Comparison of ENCODE assay signal across 18 cellular contexts in the genomic region with DNA sequence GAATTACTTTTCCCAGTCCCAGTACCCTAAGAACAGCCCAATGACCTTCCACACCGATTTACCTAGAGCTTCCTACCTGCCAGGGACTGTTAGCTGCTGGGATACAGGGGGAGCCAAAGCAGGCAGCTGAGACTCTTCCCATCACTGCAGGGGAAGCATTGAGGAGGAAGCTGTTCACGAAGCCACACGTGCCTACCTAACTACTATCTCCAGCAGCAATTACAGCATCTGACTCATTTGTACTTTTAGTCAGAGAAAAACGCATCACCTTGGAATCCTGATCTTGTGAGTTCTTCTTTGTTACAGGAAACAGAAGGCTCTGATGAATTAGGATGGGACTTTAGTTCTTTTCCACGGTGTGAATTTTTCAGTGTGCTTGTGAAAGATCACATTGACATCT.
A peak's percentile ranks its signal among the peaks of the same experiment; 100 is the strongest.
DNase-seq lines count a peak whose midpoint lies in the region; ATAC-seq and TF ChIP-seq lines count a peak whose summit lies in the region.
"Had no signal": no experiment of that assay in that cellular context is flagged by ENCODE, and none has a peak within 500 bp of the region (broad histone marks: within the 10 kb centered on the region; RNA-seq: fewer than 3 reads in every experiment).

No MANE protein-coding gene starts in this region.

- no peak overlapping the region for H4K8ac ChIP-seq in mesendoderm (ENCODE audit: low read depth, low read length)

- no peak overlapping the region for H3K27ac ChIP-seq in GM23248
- H3K27ac ChIP-seq in PC-3 (ENCODE audit: low read length), result no peak overlapping the region
- no peak overlapping the region for H3K27ac ChIP-seq in mesendoderm (ENCODE audit: low read depth, low read length)
- H3K27ac ChIP-seq: esophagus muscularis mucosa, Peyer's patch had no signal

- BruUV-seq in PC-3 (replicated peaks; lab: Mats Ljungman, UMichigan), result no TSS peak

- no peaks in the 10 kb centered on the region for H3K9me3 Mint-ChIP-seq in osteocyte (ENCODE audit: unreplicated experiment)
- H3K9me3 Mint-ChIP-seq: activated CD8-positive, alpha-beta T cell treated with anti-CD3 and anti-CD28 coated beads for 36 hours; CD8-positive, alpha-beta T cell; naive thymus-derived CD4-positive, alpha-beta T cell had no signal

- H2AFZ ChIP-seq in GM23248 (no peak overlapping the region), PC-3 (ENCODE audit: low read length) (no peak overlapping the region)

- WGBS in GM23248 (ENCODE audit: low coverage in 1 of 2, low lambda C conversion rate in 2 of 2, missing lambda C conversion rate in 2 of 2), 2 experiments, result 18 to 20% methylated on average over 5 of the region's 5 CpGs
- no CpG with 5 or more reads among the region's 5 CpGs for WGBS in mesendoderm (ENCODE audit: extremely low coverage, insufficient coverage, low lambda C conversion rate)

- no peak for TF ChIP-seq CTCF in PC-3 (conservative IDR thresholded peaks at IDR 0.05; ENCODE audit: low read depth, low read length)
- TF ChIP-seq CTCF in osteocyte (IDR thresholded peaks at IDR 0.05), result no peak

- no peak overlapping the region for H3K4me3 ChIP-seq in GM23248
- H3K4me3 ChIP-seq in PC-3 (ENCODE audit: low read length), result no peak overlapping the region
- no peak overlapping the region for H3K4me3 ChIP-seq in mesendoderm (ENCODE audit: low read length)
- H3K4me3 ChIP-seq: esophagus muscularis mucosa, Peyer's patch had no signal

- ATAC-seq in PC-3 (peak; percentile 72), HG03439 (IDR thresholded peaks at IDR 0.05; ENCODE audit: unreplicated experiment) (no peak), HG02840 (IDR thresholded peaks at IDR 0.05; ENCODE audit: low FRiP score, unreplicated experiment) (no peak)
- ATAC-seq: activated CD8-positive, alpha-beta T cell treated with anti-CD3 and anti-CD28 coated beads for 36 hours; CD8-positive, alpha-beta T cell; naive thymus-derived CD4-positive, alpha-beta T cell had no signal

- intact Hi-C loops in PC-3 (cut with micrococcal nuclease), result no loop called here

- H3K79me2 ChIP-seq in GM23248 (ENCODE audit: insufficient read depth) (no peaks in the 10 kb centered on the region), PC-3 (ENCODE audit: low read length) (no peaks in the 10 kb centered on the region), mesendoderm (ENCODE audit: control insufficient read depth, insufficient read depth, low read length) (no peaks in the 10 kb centered on the region)

- POLR2A ChIA-PET in PC-3 (lab: Charles Lee; ENCODE audit: unreplicated experiment), result no interaction called here

- H3K9me2 ChIP-seq in GM23248 (ENCODE audit: insufficient read depth) (no peaks in the 10 kb centered on the region), PC-3 (replicated peaks; ENCODE audit: low read length) (no peaks in the 10 kb centered on the region)

- no peak overlapping the region for H3K56ac ChIP-seq in mesendoderm (ENCODE audit: low read length)

- H2BK5ac ChIP-seq in mesendoderm (ENCODE audit: low read length), result no peak overlapping the region

- no peak overlapping the region for H2AK5ac ChIP-seq in mesendoderm (ENCODE audit: low read length)

- no peak overlapping the region for H3K27ac Mint-ChIP-seq in osteocyte (ENCODE audit: unreplicated experiment)
- H3K27ac Mint-ChIP-seq: activated CD8-positive, alpha-beta T cell treated with anti-CD3 and anti-CD28 coated beads for 36 hours; CD8-positive, alpha-beta T cell; naive thymus-derived CD4-positive, alpha-beta T cell had no signal

- in situ Hi-C loops in GM23248 (cut with MboI), result no loop called here

- H2BK15ac ChIP-seq in mesendoderm (replicated peaks; ENCODE audit: low read depth), result no peak overlapping the region

- CTCF ChIA-PET in PC-3 (lab: Charles Lee), result no interaction called here

- no peaks in the 10 kb centered on the region for H3K4me1 Mint-ChIP-seq in osteocyte (ENCODE audit: unreplicated experiment)
- H3K4me1 Mint-ChIP-seq: naive thymus-derived CD4-positive, alpha-beta T cell had no signal

- no peak overlapping the region for H3K18ac ChIP-seq in mesendoderm (ENCODE audit: low read length)

- H3K4ac ChIP-seq in mesendoderm (ENCODE audit: low read depth, low read length), result no peak overlapping the region

- no peak overlapping the region for H3K4me2 ChIP-seq in GM23248 (ENCODE audit: unreplicated experiment)
- H3K4me2 ChIP-seq in PC-3 (ENCODE audit: low read length), result no peak overlapping the region
- H3K4me2 ChIP-seq in mesendoderm (ENCODE audit: low read length), result no peak overlapping the region

- H3K4me3 Mint-ChIP-seq in osteocyte (ENCODE audit: unreplicated experiment), result no peak overlapping the region
- H3K4me3 Mint-ChIP-seq: activated CD8-positive, alpha-beta T cell treated with anti-CD3 and anti-CD28 coated beads for 36 hours; CD8-positive, alpha-beta T cell; naive thymus-derived CD4-positive, alpha-beta T cell had no signal

- no peaks in the 10 kb centered on the region for H3K36me3 Mint-ChIP-seq in osteocyte (ENCODE audit: unreplicated experiment)
- H3K36me3 Mint-ChIP-seq: CD8-positive, alpha-beta T cell; naive thymus-derived CD4-positive, alpha-beta T cell had no signal

- H3K23ac ChIP-seq in mesendoderm (ENCODE audit: low read length), result no peak overlapping the region

- H4K5ac ChIP-seq in mesendoderm (ENCODE audit: low read length), result no peak overlapping the region

- H3K9me3 ChIP-seq in GM23248 (ENCODE audit: low read depth) (no peaks in the 10 kb centered on the region), PC-3 (ENCODE audit: low read length) (no peaks in the 10 kb centered on the region)
- H3K9me3 ChIP-seq: esophagus muscularis mucosa, Peyer's patch had no signal

- peaks cover 21% of the 10 kb centered on the region for H3K27me3 Mint-ChIP-seq in osteocyte (ENCODE audit: unreplicated experiment)
- H3K27me3 Mint-ChIP-seq: activated CD8-positive, alpha-beta T cell treated with anti-CD3 and anti-CD28 coated beads for 36 hours had no signal

- no peaks in the 10 kb centered on the region for H3K36me3 ChIP-seq in GM23248 (ENCODE audit: low read depth)
- no peaks in the 10 kb centered on the region for H3K36me3 ChIP-seq in PC-3 (ENCODE audit: low read depth, low read length)
- no peaks in the 10 kb centered on the region for H3K36me3 ChIP-seq in mesendoderm (ENCODE audit: control insufficient read depth, insufficient read depth, low read length)
- H3K36me3 ChIP-seq: esophagus muscularis mucosa, Peyer's patch had no signal

- H3K4me1 ChIP-seq in GM23248 (ENCODE audit: insufficient read depth) (0 out of 2 replicates have a peak, but pooled peaks cover 10% of the 10 kb centered on the region), PC-3 (ENCODE audit: insufficient read depth, low read length) (peaks cover 8% of the 10 kb centered on the region; the same call in 1 of the 2 replicates), mesendoderm (ENCODE audit: control insufficient read depth, low read depth, low read length) (no peaks in the 10 kb centered on the region)
- H3K4me1 ChIP-seq: esophagus muscularis mucosa, Peyer's patch had no signal

- H3F3A ChIP-seq in GM23248 (ENCODE audit: insufficient read depth), result no peaks in the 10 kb centered on the region
- H3F3A ChIP-seq in PC-3 (ENCODE audit: low read length, unreplicated experiment), result no peaks in the 10 kb centered on the region

- DNase-seq in GM23248, result peak; percentile 88
- DNase-seq in PC-3, result peak; percentile 68
- DNase-seq in dermis blood vessel endothelial cell, result peak; percentile 44
- peak; percentile 62 for DNase-seq in mesendoderm
- DNase-seq in C1 segment of cervical spinal cord (lab: John Stamatoyannopoulos, UW), result no peak
- DNase-seq in osteocyte (ENCODE audit: extremely low spot score, unreplicated experiment), result no peak
- DNase-seq: activated CD8-positive, alpha-beta T cell treated with anti-CD3 and anti-CD28 coated beads for 36 hours; activated gamma-delta T cell treated with Interleukin-2 at 50 U/mL for 16 hours; CD8-positive, alpha-beta T cell; cerebellar nuclear complex; Kasumi-1; naive thymus-derived CD4-positive, alpha-beta T cell; Peyer's patch; substantia nigra; T1000 had no signal

- H3K9ac ChIP-seq in GM23248 (no peak overlapping the region), PC-3 (ENCODE audit: low read length) (no peak overlapping the region), mesendoderm (ENCODE audit: low read length) (no peak overlapping the region)

- no peaks in the 10 kb centered on the region for H3K79me1 ChIP-seq in mesendoderm (ENCODE audit: low read length)

- H3K27me3 ChIP-seq in GM23248 (replicated peaks; ENCODE audit: insufficient read depth) (no peaks in the 10 kb centered on the region), PC-3 (ENCODE audit: low read length) (no peaks in the 10 kb centered on the region), mesendoderm (ENCODE audit: insufficient read depth, low read length, poor library complexity) (no peaks in the 10 kb centered on the region)
- H3K27me3 ChIP-seq: esophagus muscularis mucosa, Peyer's patch had no signal

- no peaks in the 10 kb centered on the region for H4K20me1 ChIP-seq in GM23248 (ENCODE audit: insufficient read depth)
- no peaks in the 10 kb centered on the region for H4K20me1 ChIP-seq in PC-3 (ENCODE audit: low read length)

- H2BK120ac ChIP-seq in mesendoderm (ENCODE audit: low read depth, low read length), result no peak overlapping the region

Comparison
In these comparisons a context has a peak if more than half of its experiments do, and no peak if none do; other contexts are left out.
1. DNase-seq: peak in GM23248 (single experiment), PC-3 (single experiment), dermis blood vessel endothelial cell (single experiment) and mesendoderm (single experiment); none in C1 segment of cervical spinal cord (0 of 14) and osteocyte (single experiment).